ENCODE assay signal across 15 cellular contexts in the genomic region with DNA sequence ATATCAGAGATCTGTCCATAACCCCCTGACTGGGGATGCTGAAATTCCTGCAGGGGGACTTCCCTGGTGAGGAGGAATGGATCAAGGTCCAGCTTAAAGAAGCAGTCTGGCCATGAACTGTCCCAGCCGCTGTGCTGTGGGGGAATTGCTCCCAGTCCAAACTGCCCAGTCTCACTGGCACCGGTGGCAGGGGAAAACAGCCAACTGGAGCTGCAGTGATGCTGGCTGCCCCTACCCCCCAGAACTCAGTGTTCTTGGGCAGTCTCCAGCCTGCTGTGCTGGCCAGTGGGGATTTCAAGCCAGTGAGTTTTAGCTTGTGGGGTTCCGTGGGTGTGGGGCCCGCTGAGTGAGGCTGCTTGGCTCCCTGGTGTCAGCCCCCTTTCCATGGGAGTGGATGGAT.
"Had no signal": no experiment of that assay in that cellular context is flagged by ENCODE, and none has a peak within 500 bp of the region (broad histone marks: within the 10 kb centered on the region; RNA-seq: fewer than 3 reads in every experiment).

No MANE protein-coding gene starts in this region.

- DNase-seq: activated CD4-positive, alpha-beta T cell treated with anti-CD3 and anti-CD28 coated beads for 1 hour; activated CD4-positive, alpha-beta T cell treated with anti-CD3 and anti-CD28 coated beads, Interleukin-2, amount 50 U/mL, for 4 hours; activated naive CD4-positive, alpha-beta T cell treated with anti-CD3 and anti-CD28 coated beads for 36 hours; activated T-cell treated with anti-CD3 and anti-CD28 coated beads for 4 hours; cortex of kidney; effector CD8-positive, alpha-beta T cell; foreskin fibroblast; left colon; naive thymus-derived CD8-positive, alpha-beta T cell; stimulated activated CD4-positive, alpha-beta T cell treated with anti-CD3 and anti-CD28 coated beads, Interleukin-15, amount 100 ng/mL, for 24 hours; stimulated activated CD4-positive, alpha-beta T cell treated with anti-CD3 and anti-CD28 coated beads, Interleukin-4, amount 100 ng/mL, for 1 hour; stimulated activated naive B cell treated with anti-CD40 and anti-IgM and Interleukin-4, amounts not matched to agents 10 μg/mL and 1 μg/mL and 100 μg/mL, for 72 hours; T-helper 1 cell; T1000; trophoblast cell had no signal
